In genomic region chr4:22512306-22512705, GRCh38 we compare ENCODE assay signal across 20 cellular contexts.
"Had no signal": no experiment of that assay in that cellular context is flagged by ENCODE, and none has a peak within 500 bp of the region (broad histone marks: within the 10 kb centered on the region; RNA-seq: fewer than 3 reads in every experiment).

No MANE protein-coding gene starts in this region.

- H3K27ac Mint-ChIP-seq: activated naive CD4-positive, alpha-beta T cell treated with anti-CD3 and anti-CD28 coated beads, Interleukin-2, amount 50 U/mL, for 72 hours; immature natural killer cell; stimulated activated effector memory CD8-positive, alpha-beta T cell treated with anti-CD3 and anti-CD28 coated beads, Interleukin-12 subunit alpha, Interleukin-12 subunit beta, amount 100 ng/mL, for 72 hours had no signal

- H3K27me3 ChIP-seq: gastroesophageal sphincter, ovary, upper lobe of right lung had no signal

- H3K36me3 ChIP-seq: gastroesophageal sphincter, heart right ventricle, left ventricle myocardium inferior, ovary, stomach, upper lobe of right lung had no signal

- H3K27ac ChIP-seq: epithelial cell of prostate, gastroesophageal sphincter, heart right ventricle, left ventricle myocardium inferior, ovary, stomach, upper lobe of right lung had no signal

- H3K4me3 Mint-ChIP-seq: stimulated activated effector memory CD8-positive, alpha-beta T cell treated with anti-CD3 and anti-CD28 coated beads, Interleukin-12 subunit alpha, Interleukin-12 subunit beta, amount 100 ng/mL, for 72 hours had no signal

- H3K4me3 ChIP-seq: gastroesophageal sphincter, heart right ventricle, left ventricle myocardium inferior, ovary, smooth muscle cell, stomach, upper lobe of right lung had no signal

- DNase-seq: activated CD4-positive, CD25-positive, alpha-beta regulatory T cell treated with anti-CD3 and anti-CD28 coated beads, Interleukin-2, amount 50 U/mL, for 72 hours; activated gamma-delta T cell; dermis blood vessel endothelial cell; heart right ventricle; immature natural killer cell; kidney glomerular epithelial cell; left ventricle myocardium inferior; mammary epithelial cell; midbrain; ovary; stimulated activated CD4-positive, alpha-beta T cell treated with anti-CD3 and anti-CD28 coated beads, Interleukin-4, amount 100 ng/mL, for 24 hours; stomach; T1000; upper lobe of right lung had no signal

- ATAC-seq: activated naive CD4-positive, alpha-beta T cell treated with anti-CD3 and anti-CD28 coated beads, Interleukin-2, amount 50 U/mL, for 72 hours; gastroesophageal sphincter; heart right ventricle; sciatic nerve; stimulated activated effector memory CD8-positive, alpha-beta T cell treated with anti-CD3 and anti-CD28 coated beads, Interleukin-12 subunit alpha, Interleukin-12 subunit beta, amount 100 ng/mL, for 72 hours; upper lobe of right lung had no signal

- H3K4me1 Mint-ChIP-seq: stimulated activated effector memory CD8-positive, alpha-beta T cell treated with anti-CD3 and anti-CD28 coated beads, Interleukin-12 subunit alpha, Interleukin-12 subunit beta, amount 100 ng/mL, for 72 hours had no signal

- H3K9me3 ChIP-seq: gastroesophageal sphincter, heart right ventricle, left ventricle myocardium inferior, ovary, stomach, upper lobe of right lung had no signal

- H3K36me3 Mint-ChIP-seq: immature natural killer cell; stimulated activated effector memory CD8-positive, alpha-beta T cell treated with anti-CD3 and anti-CD28 coated beads, Interleukin-12 subunit alpha, Interleukin-12 subunit beta, amount 100 ng/mL, for 72 hours had no signal
